In genomic region chr12:54385251-54385914, GRCh38 we compare ENCODE assay signal across 9 cellular contexts. TPM values are rescaled to one million over a fixed set of nuclear protein-coding genes. Genes with fewer than 3 reads are reported as not detected.
A peak's percentile ranks its signal among the peaks of the same experiment; 100 is the strongest.
DNase-seq lines count a peak whose midpoint lies in the region; ATAC-seq, FAIRE-seq and TF ChIP-seq lines count a peak whose summit lies in the region.
"Had no signal": no experiment of that assay in that cellular context is flagged by ENCODE, and none has a peak within 500 bp of the region (broad histone marks: within the 10 kb centered on the region; RNA-seq: fewer than 3 reads in every experiment).

No MANE protein-coding gene starts in this region.

- no peaks in the 10 kb centered on the region for H3K9me3 ChIP-seq in ascending aorta

- no peak for TF ChIP-seq CTCF in ascending aorta (IDR thresholded peaks at IDR 0.05)

- no peaks in the 10 kb centered on the region for H3K9me3 Mint-ChIP-seq in naive B cell

- H3K4me3 Mint-ChIP-seq in naive B cell = peak overlapping the region; percentile 3 to 93 (median 80)

- H3K4me1 Mint-ChIP-seq in naive B cell = peaks cover 69 to 86% (median 78%) of the 10 kb centered on the region in 3 donors

- H3K27ac ChIP-seq in ascending aorta = peak overlapping the region; percentile 9 to 54

- no peak for FAIRE-seq in GM12891 (lab: Jason Lieb, UNC)
- FAIRE-seq: bronchial epithelial cell had no signal

- ATAC-seq in HG02852 (IDR thresholded peaks at IDR 0.05; ENCODE audit: unreplicated experiment) = peak; percentile 75
- ATAC-seq in naive B cell (ENCODE audit: low read depth in 2 of 2) = peak; percentile 44 to 71

- H3K36me3 Mint-ChIP-seq in naive B cell = no peaks in the 10 kb centered on the region

- TF ChIP-seq POLR2A in GM12891 (IDR thresholded peaks at IDR 0.05; ENCODE audit: low read depth, low read length) (no peak), erythroblast (IDR thresholded peaks at IDR 0.05; ENCODE audit: low read length) (no peak)

- no peak for DNase-seq in GM12891 (ENCODE audit: insufficient read length, low spot score)
- no peak for DNase-seq in ascending aorta (ENCODE audit: low spot score in 2 of 2)
- DNase-seq in naive B cell = peak; percentile 58
- DNase-seq in erythroblast (lab: John Stamatoyannopoulos, UW) = no peak
- DNase-seq in Kasumi-1 (lab: John Stamatoyannopoulos, UW) = no peak
- DNase-seq in DMS 273 treated with DMSO at 0.1 percent for 48 hours (lab: John Stamatoyannopoulos, UW) = no peak
- no peak for DNase-seq in AG20443 (ENCODE audit: low spot score)

- peak overlapping the region; percentile 58 to 91 (median 79) for H3K27ac Mint-ChIP-seq in naive B cell

- no peaks in the 10 kb centered on the region for H3K36me3 ChIP-seq in ascending aorta

- H3K27me3 Mint-ChIP-seq in naive B cell = no peaks in the 10 kb centered on the region

- no peaks in the 10 kb centered on the region for H3K27me3 ChIP-seq in ascending aorta

- H3K4me3 ChIP-seq in ascending aorta = no peak overlapping the region

- no peaks in the 10 kb centered on the region for H3K4me1 ChIP-seq in ascending aorta

- intact Hi-C loops in ascending aorta (cut with DNase I) = no loop called here

TF ChIP-seq in GM12891, 5 proteins besides CTCF, POLR2A, EP300 and RAD21:
- TF ChIP-seq SPI1 (IDR thresholded peaks at IDR 0.05; ENCODE audit: low read depth, low read length) (peak; percentile 89), PAX5 (IDR thresholded peaks at IDR 0.05; ENCODE audit: insufficient read depth, low read length, severe bottlenecking) (no peak)

RNA-seq across cellular contexts. Expression of gene ZNF385A, which starts 0.8 kb away (rescaled TPM):
- 7.9 TPM for polyA plus RNA-seq in GM12891 (2012; ENCODE audit: low read depth, missing spikeins)
- total RNA-seq in ascending aorta = 53.2 TPM
- 10 to 100 TPM in 3 of 6 donors, 1 to 10 TPM in 3; 6.1 to 18.2 (median 10.5) TPM for polyA plus RNA-seq in naive B cell (ENCODE audit: low read depth in 6 of 6)

RNA-seq across cellular contexts. Expression of gene GPR84, which starts 21.1 kb away (rescaled TPM):
- polyA plus RNA-seq in GM12891 (2012; ENCODE audit: low read depth, missing spikeins) = 2.9 TPM
- total RNA-seq in ascending aorta = not detected
- not detected for polyA plus RNA-seq in naive B cell (ENCODE audit: low read depth in 6 of 6)
- total RNA-seq: bronchial epithelial cell had no signal

RNA-seq across cellular contexts. Expression of gene ITGA5, which starts 33.7 kb away (rescaled TPM):
- 8.4 TPM for polyA plus RNA-seq in GM12891 (2012; ENCODE audit: low read depth, missing spikeins)
- total RNA-seq in ascending aorta = 973 TPM
- polyA plus RNA-seq in naive B cell (ENCODE audit: low read depth in 6 of 6) = 1 to 10 TPM in 5 of 6 donors, not detected in 1; 1.7 to 4.6 (median 2.3) TPM
